ENCODE assay signal across 14 cellular contexts in the genomic region with DNA sequence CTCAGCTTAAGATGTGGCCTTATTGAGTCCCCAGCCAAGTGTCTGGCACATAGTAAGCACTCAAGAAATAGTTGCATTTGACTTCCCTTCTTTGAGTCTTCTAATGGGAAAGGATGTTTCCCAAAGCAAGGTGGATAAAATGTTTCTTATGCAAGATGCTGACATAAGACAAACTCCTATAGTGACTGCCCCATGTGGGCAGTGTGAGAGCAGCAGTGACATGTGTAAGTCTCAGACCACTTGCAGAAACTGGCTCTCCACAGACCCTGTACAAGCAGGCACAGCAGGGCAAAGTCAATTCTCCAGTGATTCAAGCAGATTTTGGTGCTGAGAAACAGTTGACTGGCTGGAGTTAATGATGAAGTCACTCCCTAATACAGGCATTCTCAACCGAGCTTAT.
"Had no signal": no experiment of that assay in that cellular context is flagged by ENCODE, and none has a peak within 500 bp of the region (broad histone marks: within the 10 kb centered on the region; RNA-seq: fewer than 3 reads in every experiment).

No MANE protein-coding gene starts in this region.

- ATAC-seq: activated naive CD8-positive, alpha-beta T cell treated with anti-CD3 and anti-CD28 coated beads, Interleukin-2, amount 50 U/mL, for 24 hours had no signal

- H3K4me1 Mint-ChIP-seq: activated naive CD8-positive, alpha-beta T cell treated with anti-CD3 and anti-CD28 coated beads, Interleukin-2, amount 50 U/mL, for 24 hours; nephron had no signal

- H3K4me3 Mint-ChIP-seq: activated naive CD8-positive, alpha-beta T cell treated with anti-CD3 and anti-CD28 coated beads, Interleukin-2, amount 50 U/mL, for 24 hours; nephron had no signal

- H3K9me3 ChIP-seq: esophagus muscularis mucosa, heart left ventricle, sigmoid colon had no signal

- DNase-seq: activated CD4-positive, alpha-beta T cell treated with anti-CD3 and anti-CD28 coated beads for 1 hour; activated CD4-positive, alpha-beta T cell treated with anti-CD3 and anti-CD28 coated beads, Interleukin-2, amount 50 U/mL, for 48 hours; activated naive CD8-positive, alpha-beta T cell treated with anti-CD3 and anti-CD28 coated beads, Interleukin-2, amount 50 U/mL, for 24 hours; activated T-cell treated with anti-CD3 and anti-CD28 coated beads, Interleukin-2, amount 50 U/mL, for 48 hours; kidney; left ventricle myocardium superior; mesenchymal stem cell; sigmoid colon; stimulated activated CD4-positive, alpha-beta T cell treated with anti-CD3 and anti-CD28 coated beads, Interleukin-12 subunit alpha, Interleukin-12 subunit beta, amount 100 ng/mL, for 4 hours; stimulated activated naive CD4-positive, alpha-beta T cell treated with Interleukin-2 at 50 U/mL for 16 hours; trophoblast cell had no signal

- H3K27ac ChIP-seq: esophagus muscularis mucosa, heart left ventricle, sigmoid colon had no signal

- H3K4me1 ChIP-seq: esophagus muscularis mucosa, sigmoid colon had no signal

- H3K27ac Mint-ChIP-seq: activated naive CD8-positive, alpha-beta T cell treated with anti-CD3 and anti-CD28 coated beads, Interleukin-2, amount 50 U/mL, for 24 hours; nephron had no signal

- H3K4me3 ChIP-seq: esophagus muscularis mucosa, heart left ventricle, sigmoid colon had no signal

- H3K36me3 ChIP-seq: esophagus muscularis mucosa, heart left ventricle, sigmoid colon had no signal

- H3K27me3 ChIP-seq: sigmoid colon had no signal
